In genomic region chr17:20955437-20956323, GRCh38 we compare ENCODE assay signal across 13 cellular contexts.
DNase-seq lines count a peak whose midpoint lies in the region; ATAC-seq and TF ChIP-seq lines count a peak whose summit lies in the region.
"Had no signal": no experiment of that assay in that cellular context is flagged by ENCODE, and none has a peak within 500 bp of the region (broad histone marks: within the 10 kb centered on the region; RNA-seq: fewer than 3 reads in every experiment).

No MANE protein-coding gene starts in this region.

- DNase-seq in CD1c-positive myeloid dendritic cell (ENCODE audit: extremely low spot score) (peak; percentile 23), osteocyte (ENCODE audit: extremely low spot score, unreplicated experiment) (no peak), NCI-H2029 treated with DMSO at 0.1 percent for 48 hours (lab: John Stamatoyannopoulos, UW) (no peak), transverse colon (no peak), NCI-H345 (lab: John Stamatoyannopoulos, UW) (no peak)
- DNase-seq in activated CD4-positive, alpha-beta T cell treated with anti-CD3 and anti-CD28 coated beads for 4 hours, result no peak
- DNase-seq: AML-193, amniotic stem cell, NCI-H146 had no signal

- no peaks in the 10 kb centered on the region for H3K9me3 Mint-ChIP-seq in osteocyte (ENCODE audit: unreplicated experiment)
- H3K9me3 Mint-ChIP-seq: natural killer cell treated with Interleukin-12 subunit alpha and Interleukin-12 subunit beta and Interleukin-15 and Interleukin-18, amount 100 ng/mL, for 72 hours had no signal

- 19 to 24% methylated on average over 3 to 5 of the region's 6 CpGs for WGBS in gastroesophageal sphincter (ENCODE audit: low coverage in 1 of 2), 2 donors
- 25 to 52% methylated on average over 5 to 6 of the region's 6 CpGs for WGBS in transverse colon (ENCODE audit: low coverage in 1 of 2), 2 donors

- peaks cover 56% of the 10 kb centered on the region for H3K36me3 Mint-ChIP-seq in osteocyte (ENCODE audit: unreplicated experiment)
- H3K36me3 Mint-ChIP-seq: natural killer cell treated with Interleukin-12 subunit alpha and Interleukin-12 subunit beta and Interleukin-15 and Interleukin-18, amount 100 ng/mL, for 72 hours had no signal

- peaks cover 23% of the 10 kb centered on the region for H3K4me1 Mint-ChIP-seq in osteocyte (ENCODE audit: unreplicated experiment)

- H3K9me3 ChIP-seq in gastroesophageal sphincter (no peaks in the 10 kb centered on the region), transverse colon (no peaks in the 10 kb centered on the region)

- H3K27ac Mint-ChIP-seq in osteocyte (ENCODE audit: unreplicated experiment), result peak overlapping the region; percentile 13
- H3K27ac Mint-ChIP-seq: natural killer cell treated with Interleukin-12 subunit alpha and Interleukin-12 subunit beta and Interleukin-15 and Interleukin-18, amount 100 ng/mL, for 72 hours had no signal

- H3K27me3 Mint-ChIP-seq in osteocyte (ENCODE audit: unreplicated experiment), result no peaks in the 10 kb centered on the region

- H3K27ac ChIP-seq in VCaP (peak overlapping the region; percentile 78), gastroesophageal sphincter (peak overlapping the region in 2 of 4 donors; percentile 32 to 59), transverse colon (peak overlapping the region in 1 of 4 donors; percentile 30)
- H3K27ac ChIP-seq: HL-60 had no signal

- H3K27me3 ChIP-seq in gastroesophageal sphincter (peaks cover 25% of the 10 kb centered on the region), transverse colon (no peaks in the 10 kb centered on the region)

- H3K4me3 ChIP-seq in gastroesophageal sphincter (no peak overlapping the region), transverse colon (no peak overlapping the region)

- intact Hi-C loops in transverse colon (cut with DNase I; ENCODE audit: low total_unique reads), result no loop called here

- in situ Hi-C loops in transverse colon (cut with MboI; ENCODE audit: low pct_ligation_motif_present in 1 of 4, low pct_unique_long_range_greater_than_20kb in 1 of 4, low sequenced_read_pairs in 3 of 4), result no loop called here

- H3K4me1 ChIP-seq in gastroesophageal sphincter (no peaks in the 10 kb centered on the region), transverse colon (peaks cover 0 to 14% (median 9%) of the 10 kb centered on the region in 4 donors)

- no peak overlapping the region for H3K4me3 Mint-ChIP-seq in osteocyte (ENCODE audit: unreplicated experiment)
- H3K4me3 Mint-ChIP-seq: natural killer cell treated with Interleukin-12 subunit alpha and Interleukin-12 subunit beta and Interleukin-15 and Interleukin-18, amount 100 ng/mL, for 72 hours had no signal

- ATAC-seq in gastroesophageal sphincter, result peak; percentile 89
- ATAC-seq: natural killer cell treated with Interleukin-12 subunit alpha and Interleukin-12 subunit beta and Interleukin-15 and Interleukin-18, amount 100 ng/mL, for 72 hours had no signal

- no peak for TF ChIP-seq EP300 in gastroesophageal sphincter (IDR thresholded peaks at IDR 0.05)
- TF ChIP-seq EP300 in transverse colon (IDR thresholded peaks at IDR 0.05; ENCODE audit: low read depth), result no peak

- TF ChIP-seq POLR2A in gastroesophageal sphincter (IDR thresholded peaks at IDR 0.05), result no peak
- no peak for TF ChIP-seq POLR2A in transverse colon (IDR thresholded peaks at IDR 0.05)

- TF ChIP-seq CTCF in VCaP (conservative IDR thresholded peaks at IDR 0.05), result no peak
- TF ChIP-seq CTCF in gastroesophageal sphincter (IDR thresholded peaks at IDR 0.05), result no peak
- no peak for TF ChIP-seq CTCF in osteocyte (IDR thresholded peaks at IDR 0.05)
- no peak for TF ChIP-seq CTCF in transverse colon (IDR thresholded peaks at IDR 0.05)

- H3K36me3 ChIP-seq in gastroesophageal sphincter (no peaks in the 10 kb centered on the region), transverse colon (no peaks in the 10 kb centered on the region)
